In genomic region chr14:51401272-51401671, GRCh38 we compare ENCODE assay signal across 20 cellular contexts.
DNase-seq lines count a peak whose midpoint lies in the region; FAIRE-seq and TF ChIP-seq lines count a peak whose summit lies in the region.
"Had no signal": no experiment of that assay in that cellular context is flagged by ENCODE, and none has a peak within 500 bp of the region (broad histone marks: within the 10 kb centered on the region; RNA-seq: fewer than 3 reads in every experiment).

No MANE protein-coding gene starts in this region.

- no peak overlapping the region for H3K9ac ChIP-seq in astrocyte (ENCODE audit: low read length)

- no peaks in the 10 kb centered on the region for H3K27me3 Mint-ChIP-seq in astrocyte (ENCODE audit: low read depth, unreplicated experiment)
- H3K27me3 Mint-ChIP-seq in activated CD4-positive, alpha-beta T cell treated with anti-CD3 and anti-CD28 coated beads, Interleukin-2, amount 10 ng/mL, durations not matched to agents 7 days and 5 days = peaks cover 17% of the 10 kb centered on the region

- WGBS in testis, 2 donors = 43 to 46% methylated on average over 2 of the region's 2 CpGs

- no peak overlapping the region for H3K4me3 ChIP-seq in astrocyte (ENCODE audit: insufficient read depth, low read depth, low read length)
- no peak overlapping the region for H3K4me3 ChIP-seq in fibroblast of pulmonary artery (replicated peaks; ENCODE audit: low read depth, low read length)
- H3K4me3 ChIP-seq in testis = no peak overlapping the region
- H3K4me3 ChIP-seq: body of pancreas, prostate gland had no signal

- no peaks in the 10 kb centered on the region for H3K36me3 Mint-ChIP-seq in astrocyte (ENCODE audit: low read depth, unreplicated experiment)
- no peaks in the 10 kb centered on the region for H3K36me3 Mint-ChIP-seq in activated CD4-positive, alpha-beta T cell treated with anti-CD3 and anti-CD28 coated beads, Interleukin-2, amount 10 ng/mL, durations not matched to agents 7 days and 5 days (ENCODE audit: low read depth)
- H3K36me3 Mint-ChIP-seq: naive thymus-derived CD4-positive, alpha-beta T cell had no signal

- no peaks in the 10 kb centered on the region for H3K36me3 ChIP-seq in astrocyte (ENCODE audit: insufficient read depth, low read length)
- no peaks in the 10 kb centered on the region for H3K36me3 ChIP-seq in testis (ENCODE audit: low read depth, missing control alignments)
- H3K36me3 ChIP-seq: prostate gland had no signal

- H3K4me1 Mint-ChIP-seq in astrocyte (ENCODE audit: low read depth, unreplicated experiment) = peaks cover 26% of the 10 kb centered on the region
- no peaks in the 10 kb centered on the region for H3K4me1 Mint-ChIP-seq in activated CD4-positive, alpha-beta T cell treated with anti-CD3 and anti-CD28 coated beads, Interleukin-2, amount 10 ng/mL, durations not matched to agents 7 days and 5 days

- POLR2A ChIA-PET in activated CD4-positive, alpha-beta T cell treated with anti-CD3 and anti-CD28 coated beads, Interleukin-2, amount 10 ng/mL, durations not matched to agents 7 days and 5 days (lab: Charles Lee) = no interaction called here

- peak; percentile 75 for FAIRE-seq in astrocyte (lab: Jason Lieb, UNC)
- FAIRE-seq: RCC 7860, TTC549 had no signal

- TF ChIP-seq CTCF in astrocyte (IDR thresholded peaks at IDR 0.05; ENCODE audit: insufficient read depth, low read depth, low read length) (no peak), fibroblast of pulmonary artery (IDR thresholded peaks at IDR 0.05; ENCODE audit: low read length, missing control alignments) (no peak), testis (IDR thresholded peaks at IDR 0.05) (no peak)

- CTCF ChIA-PET in activated CD4-positive, alpha-beta T cell treated with anti-CD3 and anti-CD28 coated beads, Interleukin-2, amount 10 ng/mL, durations not matched to agents 7 days and 5 days (lab: Charles Lee) = no interaction called here

- TF ChIP-seq POLR2A in testis (IDR thresholded peaks at IDR 0.05) = no peak

- peaks cover 23% of the 10 kb centered on the region for H3K4me1 ChIP-seq in astrocyte (ENCODE audit: insufficient read depth, low read length)
- H3K4me1 ChIP-seq in testis = peaks cover 14% of the 10 kb centered on the region
- H3K4me1 ChIP-seq: prostate gland had no signal

- no peaks in the 10 kb centered on the region for H3K9me3 ChIP-seq in astrocyte (ENCODE audit: insufficient read depth, low read depth, low read length)
- H3K9me3 ChIP-seq in testis = no peaks in the 10 kb centered on the region
- H3K9me3 ChIP-seq: body of pancreas, prostate gland had no signal

- H3K4me3 Mint-ChIP-seq in astrocyte (ENCODE audit: unreplicated experiment) = no peak overlapping the region
- no peak overlapping the region for H3K4me3 Mint-ChIP-seq in activated CD4-positive, alpha-beta T cell treated with anti-CD3 and anti-CD28 coated beads, Interleukin-2, amount 10 ng/mL, durations not matched to agents 7 days and 5 days
- H3K4me3 Mint-ChIP-seq: naive thymus-derived CD4-positive, alpha-beta T cell; stimulated activated naive CD8-positive, alpha-beta T cell treated with anti-CD3 and anti-CD28 coated beads, Interleukin-15, Interleukin-2, amounts not matched to agents 100 ng/mL and 50 ng/mL, for 24 hours had no signal

- H2AFZ ChIP-seq in astrocyte (ENCODE audit: low read depth, low read length) = no peak overlapping the region

- H3K27ac ChIP-seq in astrocyte (ENCODE audit: low read depth, low read length) = no peak overlapping the region
- peak overlapping the region; percentile 25 to 68 for H3K27ac ChIP-seq in testis
- H3K27ac ChIP-seq: body of pancreas, prostate gland had no signal

- no peak overlapping the region for H3K27ac Mint-ChIP-seq in astrocyte (ENCODE audit: unreplicated experiment)
- no peak overlapping the region for H3K27ac Mint-ChIP-seq in activated CD4-positive, alpha-beta T cell treated with anti-CD3 and anti-CD28 coated beads, Interleukin-2, amount 10 ng/mL, durations not matched to agents 7 days and 5 days
- H3K27ac Mint-ChIP-seq: naive thymus-derived CD4-positive, alpha-beta T cell; stimulated activated naive CD8-positive, alpha-beta T cell treated with anti-CD3 and anti-CD28 coated beads, Interleukin-15, Interleukin-2, amounts not matched to agents 100 ng/mL and 50 ng/mL, for 24 hours had no signal

- intact Hi-C loops in testis (cut with DNase I; ENCODE audit: low total_unique reads) = no loop called here

- H3K79me2 ChIP-seq in astrocyte (ENCODE audit: insufficient read depth, low read length) = no peaks in the 10 kb centered on the region

- H3K4me2 ChIP-seq in astrocyte (ENCODE audit: low read length) = no peak overlapping the region

- DNase-seq in astrocyte (ENCODE audit: low read depth) = peak; percentile 27
- peak; percentile 58 for DNase-seq in fibroblast of pulmonary artery (ENCODE audit: low read depth)
- DNase-seq in medulla oblongata (ENCODE audit: extremely low spot score) = peak; percentile 62
- no peak for DNase-seq in testis
- no peak for DNase-seq in retina
- no peak for DNase-seq in activated CD4-positive, alpha-beta T cell treated with anti-CD3 and anti-CD28 coated beads, Interleukin-2, amount 10 ng/mL, durations not matched to agents 7 days and 5 days
- no peak for DNase-seq in OCI-M2 (lab: John Stamatoyannopoulos, UW; ENCODE audit: unreplicated experiment)
- no peak for DNase-seq in 8988T
- DNase-seq: activated CD4-positive, alpha-beta T cell treated with anti-CD3 and anti-CD28 coated beads, Interleukin-2, amount 50 U/mL, for 1 hour; activated naive CD4-positive, alpha-beta T cell treated with anti-CD3 and anti-CD28 coated beads, Interleukin-2, amount 50 U/mL, for 16 hours; activated T-cell treated with anti-CD3 and anti-CD28 coated beads for 4 hours; Karpas-422; naive thymus-derived CD4-positive, alpha-beta T cell; NCI-H1417; NCI-H2171 treated with DMSO at 0.1 percent for 48 hours had no signal

- H4K20me1 ChIP-seq in astrocyte (ENCODE audit: insufficient read depth, low read length) = no peaks in the 10 kb centered on the region

- H3K27me3 ChIP-seq in astrocyte (ENCODE audit: insufficient read depth, low read length) (no peaks in the 10 kb centered on the region), testis (no peaks in the 10 kb centered on the region)
- H3K27me3 ChIP-seq: body of pancreas had no signal

- no peaks in the 10 kb centered on the region for H3K9me3 Mint-ChIP-seq in astrocyte (ENCODE audit: unreplicated experiment)
- no peaks in the 10 kb centered on the region for H3K9me3 Mint-ChIP-seq in activated CD4-positive, alpha-beta T cell treated with anti-CD3 and anti-CD28 coated beads, Interleukin-2, amount 10 ng/mL, durations not matched to agents 7 days and 5 days
- H3K9me3 Mint-ChIP-seq: stimulated activated naive CD8-positive, alpha-beta T cell treated with anti-CD3 and anti-CD28 coated beads, Interleukin-15, Interleukin-2, amounts not matched to agents 100 ng/mL and 50 ng/mL, for 24 hours had no signal

Comparison
In these comparisons a context has a peak if more than half of its experiments do, and no peak if none do; other contexts are left out.
1. DNase-seq: peak in astrocyte (single experiment), fibroblast of pulmonary artery (single experiment) and medulla oblongata (single experiment); none in testis (single experiment), retina (single experiment), activated CD4-positive, alpha-beta T cell treated with anti-CD3 and anti-CD28 coated beads, Interleukin-2, amount 10 ng/mL, durations not matched to agents 7 days and 5 days (single experiment), OCI-M2 (single experiment) and 8988T (single experiment).